ENCODE assay signal across 8 cellular contexts in genomic region chr17:32253117-32253611, GRCh38. TPM values are rescaled to one million over a fixed set of nuclear protein-coding genes. Genes with fewer than 3 reads are reported as not detected.
DNase-seq lines count a peak whose midpoint lies in the region; ATAC-seq and TF ChIP-seq lines count a peak whose summit lies in the region.

No MANE protein-coding gene starts in this region.

- no peaks in the 10 kb centered on the region for H3K36me3 Mint-ChIP-seq in osteocyte (ENCODE audit: unreplicated experiment)

- H3K4me1 ChIP-seq in SJSA1 (replicated peaks) (no peaks in the 10 kb centered on the region), transverse colon (peaks cover 0 to 7% (median 5%) of the 10 kb centered on the region in 4 donors)

- H3K9me3 ChIP-seq in SJSA1 (replicated peaks) = no peaks in the 10 kb centered on the region
- no peaks in the 10 kb centered on the region for H3K9me3 ChIP-seq in transverse colon

- no peak for TF ChIP-seq EP300 in transverse colon (IDR thresholded peaks at IDR 0.05; ENCODE audit: low read depth)

- intact Hi-C loops in transverse colon (cut with DNase I; ENCODE audit: low total_unique reads) = no loop called here

- no peaks in the 10 kb centered on the region for H3K27me3 ChIP-seq in SJSA1 (replicated peaks)
- no peaks in the 10 kb centered on the region for H3K27me3 ChIP-seq in transverse colon

- no peak overlapping the region for H3K4me3 Mint-ChIP-seq in osteocyte (ENCODE audit: unreplicated experiment)

- no peaks in the 10 kb centered on the region for H3K4me1 Mint-ChIP-seq in osteocyte (ENCODE audit: unreplicated experiment)

- TF ChIP-seq CTCF in LNCAP (IDR thresholded peaks at IDR 0.05) (peak; percentile 99), osteocyte (IDR thresholded peaks at IDR 0.05) (peak; percentile 93), transverse colon (IDR thresholded peaks at IDR 0.05) (peak; percentile 86 to 97 (median 95))

- no peak for TF ChIP-seq POLR2A in transverse colon (IDR thresholded peaks at IDR 0.05)

- H3K36me3 ChIP-seq in SJSA1 (no peaks in the 10 kb centered on the region), transverse colon (no peaks in the 10 kb centered on the region)

- WGBS in transverse colon (ENCODE audit: low coverage in 1 of 2), 2 donors = 58% methylated on average over 12 of the region's 12 CpGs; no CpG with 5 or more reads in 1 of the 2 donors

- H3K27ac ChIP-seq in SJSA1 = no peak overlapping the region
- no peak overlapping the region for H3K27ac ChIP-seq in transverse colon

- H3K4me3 ChIP-seq in SJSA1 = no peak overlapping the region
- H3K4me3 ChIP-seq in transverse colon = no peak overlapping the region

- H3K27ac Mint-ChIP-seq in osteocyte (ENCODE audit: unreplicated experiment) = no peak overlapping the region

- no peaks in the 10 kb centered on the region for H3K9me3 Mint-ChIP-seq in osteocyte (ENCODE audit: unreplicated experiment)

- H3K27me3 Mint-ChIP-seq in osteocyte (ENCODE audit: unreplicated experiment) = peaks cover 7% of the 10 kb centered on the region

- no peak for ATAC-seq in GM21381 (IDR thresholded peaks at IDR 0.05; ENCODE audit: unreplicated experiment)

- peak; percentile 92 for DNase-seq in G401 (ENCODE audit: low spot score)
- DNase-seq in SJSA1 (ENCODE audit: low read depth in 1 of 2, low spot score in 2 of 2) = peak; percentile 47 to 74
- peak; percentile 39 for DNase-seq in activated gamma-delta T cell treated with anti-CD3 and anti-CD28 coated beads, Interleukin-2, amount 50 U/mL, for 16 hours (ENCODE audit: low read depth)
- peak; percentile 77 for DNase-seq in germinal center (ENCODE audit: low spot score)
- DNase-seq in osteocyte (ENCODE audit: extremely low spot score, unreplicated experiment) = peak; percentile 89
- DNase-seq in transverse colon = peak; percentile 81

- in situ Hi-C loops in G401 (cut with HindIII; ENCODE audit: low sequenced_read_pairs) (no loop called here), transverse colon (cut with MboI; ENCODE audit: low pct_ligation_motif_present in 1 of 4, low pct_unique_long_range_greater_than_20kb in 1 of 4, low sequenced_read_pairs in 3 of 4) (no loop called here)

RNA-seq across cellular contexts. Expression of gene RHBDL3, which starts 12.5 kb away (rescaled TPM):
- total RNA-seq in G401 (2014; rRNA removed; shearing (Covaris generic)) = 0.10 and 1.6 TPM in 2 replicates
- total RNA-seq in SJSA1 (2014; rRNA removed; shearing (Covaris generic)) = 0.63 and 1.2 TPM in 2 replicates
- total RNA-seq in osteocyte = 0.11 TPM in 1 of 2 replicates, not detected in the other
- total RNA-seq in transverse colon = under 1 TPM in 2 of 4 donors, not detected in 2; 0.27 to 0.64 TPM

Comparison
In these comparisons a context has a peak if more than half of its experiments do, and no peak if none do; other contexts are left out.
1. DNase-seq: peak in every context shown above with its lines; median percentile 92 in G401; 89 in osteocyte; 81 in transverse colon; 77 in germinal center; 60 in SJSA1; 39 in activated gamma-delta T cell treated with anti-CD3 and anti-CD28 coated beads, Interleukin-2, amount 50 U/mL, for 16 hours.